ENCODE assay signal across 27 cellular contexts in genomic region chr1:219140308-219140877, GRCh38.
"Had no signal": no experiment of that assay in that cellular context is flagged by ENCODE, and none has a peak within 500 bp of the region (broad histone marks: within the 10 kb centered on the region; RNA-seq: fewer than 3 reads in every experiment).

No MANE protein-coding gene starts in this region.

- H3K27me3 Mint-ChIP-seq: progenitor cell of endocrine pancreas had no signal

- H3K4me1 Mint-ChIP-seq: neural progenitor cell; stimulated activated effector memory CD8-positive, alpha-beta T cell treated with anti-CD3 and anti-CD28 coated beads, Interleukin-12 subunit alpha, Interleukin-12 subunit beta, amount 100 ng/mL, for 72 hours; stimulated activated naive B cell treated with anti-CD40 and anti-IgM and Interleukin-4, amounts not matched to agents 10 μg/mL and 1 μg/mL and 100 μg/mL, for 72 hours had no signal

- H3K36me3 ChIP-seq: neural progenitor cell, ovary, right lobe of liver, sigmoid colon, stomach, thoracic aorta, thyroid gland, tibial nerve, upper lobe of left lung, vagina had no signal

- H3K4me2 ChIP-seq: neural progenitor cell had no signal

- H3K36me3 Mint-ChIP-seq: neural progenitor cell; stimulated activated effector memory CD8-positive, alpha-beta T cell treated with anti-CD3 and anti-CD28 coated beads, Interleukin-12 subunit alpha, Interleukin-12 subunit beta, amount 100 ng/mL, for 72 hours; stimulated activated naive B cell treated with anti-CD40 and anti-IgM and Interleukin-4, amounts not matched to agents 10 μg/mL and 1 μg/mL and 100 μg/mL, for 72 hours had no signal

- H3K4me3 ChIP-seq: neural progenitor cell, ovary, psoas muscle, right lobe of liver, sigmoid colon, stomach, thoracic aorta, thyroid gland, tibial nerve, upper lobe of left lung, vagina had no signal

- H3K4me3 Mint-ChIP-seq: nephron; neural progenitor cell; stimulated activated effector memory CD8-positive, alpha-beta T cell treated with anti-CD3 and anti-CD28 coated beads, Interleukin-12 subunit alpha, Interleukin-12 subunit beta, amount 100 ng/mL, for 72 hours; stimulated activated naive B cell treated with anti-CD40 and anti-IgM and Interleukin-4, amounts not matched to agents 10 μg/mL and 1 μg/mL and 100 μg/mL, for 72 hours; stimulated activated naive CD8-positive, alpha-beta T cell treated with anti-CD3 and anti-CD28 coated beads, Interleukin-15, Interleukin-2, amounts not matched to agents 100 ng/mL and 50 ng/mL, for 24 hours had no signal

- H3K79me2 ChIP-seq: parathyroid adenoma had no signal

- H3K4me1 ChIP-seq: neural progenitor cell, parathyroid adenoma, psoas muscle, right lobe of liver, sigmoid colon, stomach, thyroid gland, tibial nerve, upper lobe of left lung had no signal

- H3K27ac ChIP-seq: neural progenitor cell, ovary, parathyroid adenoma, psoas muscle, right lobe of liver, sigmoid colon, stomach, thoracic aorta, thyroid gland, tibial nerve, upper lobe of left lung, vagina had no signal

- H3K27me3 ChIP-seq: neural progenitor cell, ovary, right lobe of liver, sigmoid colon, stomach, thyroid gland, tibial nerve, upper lobe of left lung, vagina had no signal

- H2AFZ ChIP-seq: neural progenitor cell, parathyroid adenoma had no signal

- DNase-seq: occipital lobe; ovary; posterior cingulate gyrus; psoas muscle; right cardiac atrium; right lobe of liver; sigmoid colon; small intestine; stimulated activated CD4-positive, alpha-beta T cell treated with anti-CD3 and anti-CD28 coated beads, Interleukin-15, amount 100 ng/mL, for 24 hours; stimulated activated CD4-positive, alpha-beta T cell treated with anti-CD3 and anti-CD28 coated beads, Interleukin-2, amount 100 ng/mL, for 24 hours; stimulated activated CD4-positive, alpha-beta T cell treated with anti-CD3 and anti-CD28 coated beads, Interleukin-2, amount 100 ng/mL, for 48 hours; stimulated activated CD4-positive, alpha-beta T cell treated with anti-CD3 and anti-CD28 coated beads, Interleukin-4, amount 100 ng/mL, for 24 hours; stimulated activated naive B cell treated with anti-CD40 and anti-IgM and Interleukin-4, amounts not matched to agents 10 μg/mL and 1 μg/mL and 100 μg/mL, for 72 hours; stimulated activated naive CD4-positive, alpha-beta T cell treated with Interleukin-2 at 50 U/mL for 16 hours; stomach; thyroid gland; trophoblast cell; upper lobe of left lung had no signal

- H3K9ac ChIP-seq: neural progenitor cell, parathyroid adenoma had no signal

- H3K27ac Mint-ChIP-seq: neural progenitor cell; progenitor cell of endocrine pancreas; stimulated activated effector memory CD8-positive, alpha-beta T cell treated with anti-CD3 and anti-CD28 coated beads, Interleukin-12 subunit alpha, Interleukin-12 subunit beta, amount 100 ng/mL, for 72 hours; stimulated activated naive B cell treated with anti-CD40 and anti-IgM and Interleukin-4, amounts not matched to agents 10 μg/mL and 1 μg/mL and 100 μg/mL, for 72 hours; stimulated activated naive CD8-positive, alpha-beta T cell treated with anti-CD3 and anti-CD28 coated beads, Interleukin-15, Interleukin-2, amounts not matched to agents 100 ng/mL and 50 ng/mL, for 24 hours had no signal

- H3K9me3 Mint-ChIP-seq: neural progenitor cell; stimulated activated effector memory CD8-positive, alpha-beta T cell treated with anti-CD3 and anti-CD28 coated beads, Interleukin-12 subunit alpha, Interleukin-12 subunit beta, amount 100 ng/mL, for 72 hours had no signal

- H3K9me3 ChIP-seq: ovary, psoas muscle, right lobe of liver, sigmoid colon, stomach, thoracic aorta, thyroid gland, tibial nerve, upper lobe of left lung, vagina had no signal
